8 cellular contexts compared by ENCODE assay signal in the genomic region with DNA sequence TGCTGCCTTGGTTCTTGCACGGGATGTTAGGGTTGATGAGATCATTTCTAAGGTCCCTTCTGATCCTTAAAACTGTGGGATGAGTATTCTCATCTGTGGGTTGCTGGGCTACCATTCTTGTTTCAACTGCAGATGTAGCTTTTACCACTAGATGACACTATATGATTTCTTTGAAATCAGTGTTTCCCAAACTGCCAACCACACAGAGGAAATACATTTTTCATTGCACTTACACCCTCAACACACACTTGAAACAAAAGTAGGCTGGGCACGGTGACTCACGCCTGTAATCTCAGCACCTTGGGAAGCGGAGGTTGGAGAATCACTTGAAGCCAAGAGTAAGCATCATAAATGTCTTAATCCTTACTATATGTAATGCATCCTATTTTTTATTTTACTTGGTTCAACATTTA. TPM values are rescaled to one million over a fixed set of nuclear protein-coding genes. Genes with fewer than 3 reads are reported as not detected.
DNase-seq lines count a peak whose midpoint lies in the region; ATAC-seq, FAIRE-seq and TF ChIP-seq lines count a peak whose summit lies in the region.

No MANE protein-coding gene starts in this region.

- H3K23ac ChIP-seq in IMR-90 (ENCODE audit: low read depth, low read length) (no peak overlapping the region), H1 (ENCODE audit: insufficient read length) (no peak overlapping the region)

- TF ChIP-seq RAD21 in IMR-90 (IDR thresholded peaks at IDR 0.05; ENCODE audit: low read length): peak; percentile 75
- peak; percentile 42 to 51 for TF ChIP-seq RAD21 in H1 (IDR thresholded peaks at IDR 0.05 in 1 of 2, conservative IDR thresholded peaks at IDR 0.05 in 1 of 2; ENCODE audit: low read depth in 2 of 2, low read length in 2 of 2)

- H2BK15ac ChIP-seq in IMR-90 (ENCODE audit: low read depth, low read length) (no peak overlapping the region), H1 (ENCODE audit: low read length) (no peak overlapping the region)

- no peaks in the 10 kb centered on the region for H3K23me2 ChIP-seq in H1 (ENCODE audit: low read depth, low read length)

- DNase-seq in D721Med (ENCODE audit: insufficient read length, low spot score) (no peak), IMR-90 (peak; percentile 91), H1 (ENCODE audit: low read depth in 1 of 2, low spot score in 2 of 2) (no peak), neural crest cell (ENCODE audit: low read depth, low spot score) (no peak), mesenteric fat pad (ENCODE audit: low spot score) (no peak)
- peak; percentile 66 for DNase-seq in T-helper 2 cell treated with Interferon-gamma antibody and Interleukin-4, amounts not matched to agents 5 μg/mL and 100 μg/mL, for 36 hours (ENCODE audit: low spot score)

- H3K56ac ChIP-seq in IMR-90 (ENCODE audit: extremely low read depth, insufficient read depth, low read length) (no peak overlapping the region), H1 (replicated peaks; ENCODE audit: insufficient read length, low read depth, low read length) (no peak overlapping the region)

- no peak for FAIRE-seq in D721Med (lab: Jason Lieb, UNC)
- FAIRE-seq in H1 (lab: Jason Lieb, UNC): no peak

- peaks cover 0 to 29% of the 10 kb centered on the region in 2 experiments; a peak in 2 of 4 replicates for H3K79me2 ChIP-seq in H1 (ENCODE audit: control insufficient read depth in 1 of 2, insufficient read depth in 2 of 2, low read length in 2 of 2)

- H3K36me3 Mint-ChIP-seq in T-helper 2 cell treated with Interferon-gamma antibody and Interleukin-4, amounts not matched to agents 5 μg/mL and 100 μg/mL, for 36 hours (ENCODE audit: low read depth): peaks cover 9% of the 10 kb centered on the region
- no peaks in the 10 kb centered on the region for H3K36me3 Mint-ChIP-seq in neural crest cell (ENCODE audit: low read depth)

- H3K79me1 ChIP-seq in IMR-90 (ENCODE audit: low read depth in 1 of 2, low read length in 2 of 2): peaks cover 19 to 35% of the 10 kb centered on the region in 2 experiments
- H3K79me1 ChIP-seq in H1 (ENCODE audit: low read depth, low read length): peaks cover 3% of the 10 kb centered on the region; the same call in 1 of the 2 replicates

- no peak overlapping the region for H3K9ac ChIP-seq in IMR-90 (ENCODE audit: low read depth, low read length)
- H3K9ac ChIP-seq in H1 (replicated peaks in 1 of 4; ENCODE audit: extremely low read depth in 1 of 4, low read depth in 3 of 4, low read length in 3 of 4): no peak overlapping the region

- no peaks in the 10 kb centered on the region for H3K27me3 Mint-ChIP-seq in T-helper 2 cell treated with Interferon-gamma antibody and Interleukin-4, amounts not matched to agents 5 μg/mL and 100 μg/mL, for 36 hours (ENCODE audit: low read depth)
- no peaks in the 10 kb centered on the region for H3K27me3 Mint-ChIP-seq in neural crest cell (ENCODE audit: low read depth)

- H3K4me3 Mint-ChIP-seq in T-helper 2 cell treated with Interferon-gamma antibody and Interleukin-4, amounts not matched to agents 5 μg/mL and 100 μg/mL, for 36 hours: no peak overlapping the region
- H3K4me3 Mint-ChIP-seq in neural crest cell: no peak overlapping the region

- H3K4me1 ChIP-seq in IMR-90 (ENCODE audit: control insufficient read depth, insufficient read depth, low read length) (peaks cover 5% of the 10 kb centered on the region), H1 (replicated peaks in 1 of 4; ENCODE audit: control insufficient read depth in 3 of 4, insufficient read depth in 4 of 4, low read length in 3 of 4) (no peaks in the 10 kb centered on the region)

- H2BK12ac ChIP-seq in H1 (ENCODE audit: low read depth, low read length): no peak overlapping the region

- peak overlapping the region; percentile 49 for H3K4ac ChIP-seq in IMR-90 (ENCODE audit: low read depth, low read length)
- no peak overlapping the region for H3K4ac ChIP-seq in H1 (replicated peaks; ENCODE audit: insufficient read length, low read depth, low read length)

- peaks cover 4% of the 10 kb centered on the region; the same call in 1 of the 2 replicates for H3K9me1 ChIP-seq in IMR-90 (ENCODE audit: insufficient read depth, low read length)

- H4K91ac ChIP-seq in IMR-90 (ENCODE audit: insufficient read depth, low read depth, low read length) (no peak overlapping the region), H1 (replicated peaks; ENCODE audit: insufficient read length, low read length) (no peak overlapping the region)

- H2BK120ac ChIP-seq in IMR-90 (ENCODE audit: low read depth, low read length): no peak overlapping the region
- no peak overlapping the region for H2BK120ac ChIP-seq in H1 (replicated peaks; ENCODE audit: low read depth, low read length)

- no CpG with 5 or more reads among the region's 4 CpGs for WGBS in IMR-90 (ENCODE audit: extremely low coverage in 2 of 2, insufficient read length in 1 of 2), 2 experiments
- WGBS in H1 (ENCODE audit: extremely low coverage in 1 of 2, insufficient coverage in 1 of 2, insufficient read length in 1 of 2, insufficient replicate concordance in 2 of 2, low coverage in 1 of 2, low lambda C conversion rate in 2 of 2, missing lambda C conversion rate in 1 of 2), 2 experiments: 94% methylated on average over 4 of the region's 4 CpGs; no CpG with 5 or more reads in 1 of the 2 experiments

- H3K4me1 Mint-ChIP-seq in T-helper 2 cell treated with Interferon-gamma antibody and Interleukin-4, amounts not matched to agents 5 μg/mL and 100 μg/mL, for 36 hours (ENCODE audit: low read depth): peaks cover 17% of the 10 kb centered on the region
- no peaks in the 10 kb centered on the region for H3K4me1 Mint-ChIP-seq in neural crest cell

- H3K27ac ChIP-seq in IMR-90 (ENCODE audit: insufficient read depth, low read length): no peak overlapping the region
- no peak overlapping the region for H3K27ac ChIP-seq in H1 (ENCODE audit: low read depth, low read length)

- peak; percentile 93 for ATAC-seq in IMR-90 (ENCODE audit: low read depth)
- ATAC-seq in HG03565 (IDR thresholded peaks at IDR 0.05; ENCODE audit: unreplicated experiment): no peak
- ATAC-seq in GM18505 (IDR thresholded peaks at IDR 0.05; ENCODE audit: unreplicated experiment): no peak

- H2AFZ ChIP-seq in IMR-90 (replicated peaks; ENCODE audit: low read length, poor library complexity) (no peak overlapping the region), H1 (ENCODE audit: low read length) (no peak overlapping the region)

- no TSS peak for BruUV-seq in IMR-90 (replicated peaks; lab: Mats Ljungman, UMichigan)

- no peaks in the 10 kb centered on the region for H3K9me3 Mint-ChIP-seq in T-helper 2 cell treated with Interferon-gamma antibody and Interleukin-4, amounts not matched to agents 5 μg/mL and 100 μg/mL, for 36 hours
- no peaks in the 10 kb centered on the region for H3K9me3 Mint-ChIP-seq in neural crest cell

- H4K20me1 ChIP-seq in IMR-90 (ENCODE audit: insufficient read depth, low read length) (peaks cover 17% of the 10 kb centered on the region), H1 (replicated peaks in 1 of 2; ENCODE audit: control insufficient read depth in 1 of 2, insufficient read depth in 2 of 2, low read length in 2 of 2) (peaks cover 0 to 13% of the 10 kb centered on the region in 2 experiments)

- H3K9me3 ChIP-seq in IMR-90 (ENCODE audit: control insufficient read depth, insufficient read depth, low read length) (no peaks in the 10 kb centered on the region), H1 (ENCODE audit: insufficient read depth in 2 of 2, low read depth in 1 of 2, low read length in 1 of 2) (no peaks in the 10 kb centered on the region)

- H3K4me3 ChIP-seq in IMR-90 (ENCODE audit: insufficient read depth, low read depth, low read length): no peak overlapping the region
- H3K4me3 ChIP-seq in H1 (ENCODE audit: extremely low read depth in 1 of 4, insufficient read depth in 2 of 4, low read depth in 3 of 4, low read length in 4 of 4): no peak overlapping the region

- H2AK9ac ChIP-seq in IMR-90 (replicated peaks; ENCODE audit: low read depth, low read length, poor library complexity): no peak overlapping the region

- no peak overlapping the region for H4K8ac ChIP-seq in IMR-90 (ENCODE audit: low read depth in 2 of 2, low read length in 2 of 2)
- no peak overlapping the region for H4K8ac ChIP-seq in H1 (ENCODE audit: extremely low read depth, insufficient read depth, low read length)

- 0 out of 2 replicates have a peak overlapping the region, but pooled peaks have one; percentile 16 for H3K14ac ChIP-seq in IMR-90 (replicated peaks; ENCODE audit: low read depth, low read length)
- H3K14ac ChIP-seq in H1 (ENCODE audit: insufficient read length): no peak overlapping the region

- in situ Hi-C loops in IMR-90 (cut with MboI; ENCODE audit: low sequenced_read_pairs): loop anchor here (5.0 to 10.0 kb wide), 2 partner anchors 75 to 98 kb away; no protein-coding TSS in a partner anchor

- 0 out of 2 replicates have a peak overlapping the region, but pooled peaks have one; percentile 37 for H2AK5ac ChIP-seq in IMR-90 (ENCODE audit: low read depth, low read length)
- H2AK5ac ChIP-seq in H1 (ENCODE audit: low read depth, low read length): no peak overlapping the region

- POLR2A ChIA-PET in IMR-90 (lab: Charles Lee; ENCODE audit: unreplicated experiment): no interaction called here
- POLR2A ChIA-PET in H1 (lab: Charles Lee; ENCODE audit: partially characterized antibody): interaction anchor here (1.2 kb wide), 1 partner anchor 10 kb away, joined by 5 read pairs; no protein-coding TSS in a partner anchor

- intact Hi-C loops in IMR-90 (cut with micrococcal nuclease): loop anchor here (1.0 to 2.0 kb wide), 2 partner anchors 72 to 98 kb away; no protein-coding TSS in a partner anchor

- no peak overlapping the region for H3K18ac ChIP-seq in IMR-90 (ENCODE audit: low read depth, low read length)
- H3K18ac ChIP-seq in H1 (ENCODE audit: extremely low read depth, low read length): no peak overlapping the region

- H2BK5ac ChIP-seq in IMR-90 (ENCODE audit: low read depth, low read length, poor library complexity, severe bottlenecking) (no peak overlapping the region), H1 (ENCODE audit: low read depth, low read length) (no peak overlapping the region)

- TF ChIP-seq EP300 in H1 (IDR thresholded peaks at IDR 0.05; ENCODE audit: borderline replicate concordance in 1 of 2, low read depth in 2 of 2, low read length in 2 of 2): no peak

- CTCF ChIA-PET in IMR-90 (lab: Yijun Ruan, JAX): interaction anchor here (1.3 kb wide), 1 partner anchor 24 kb away, joined by 3 read pairs; no protein-coding TSS in a partner anchor
- CTCF ChIA-PET in H1 (lab: Charles Lee; ENCODE audit: partially characterized antibody): interaction anchor here (1.0 to 1.8 kb wide), 6 partner anchors 12 to 98 kb away, joined by 3 to 6 read pairs (median 3); no protein-coding TSS in a partner anchor

- 0 out of 2 replicates have a peak overlapping the region, but pooled peaks have one; percentile 6 for H2BK20ac ChIP-seq in IMR-90 (ENCODE audit: low read depth, low read length)
- H2BK20ac ChIP-seq in H1 (ENCODE audit: low read length): no peak overlapping the region

- H3K27me3 ChIP-seq in IMR-90 (ENCODE audit: control insufficient read depth, insufficient read depth, low read length): no peaks in the 10 kb centered on the region
- peaks cover 0 to 1% (median 0%) of the 10 kb centered on the region in 4 experiments; a peak in 1 of 7 replicates for H3K27me3 ChIP-seq in H1 (replicated peaks in 1 of 4; ENCODE audit: control insufficient read depth in 3 of 4, extremely low read depth in 1 of 4, insufficient read depth in 3 of 4, low read length in 3 of 4)

- H3K36me3 ChIP-seq in IMR-90 (ENCODE audit: control insufficient read depth, insufficient read depth, low read length): peaks cover 5% of the 10 kb centered on the region
- H3K36me3 ChIP-seq in H1 (ENCODE audit: control insufficient read depth in 2 of 4, insufficient read depth in 4 of 4, low read length in 3 of 4): peaks cover 3 to 24% (median 6%) of the 10 kb centered on the region in 4 experiments; a peak in 6 of 8 replicates

- no peak overlapping the region for H3K4me2 ChIP-seq in IMR-90 (ENCODE audit: low read depth, low read length)
- H3K4me2 ChIP-seq in H1 (ENCODE audit: insufficient read depth in 1 of 2, low read depth in 2 of 2, low read length in 2 of 2): no peak overlapping the region

- TF ChIP-seq CTCF in D721Med (IDR thresholded peaks at IDR 0.05; ENCODE audit: insufficient read depth, missing control alignments): peak; percentile 34
- TF ChIP-seq CTCF in IMR-90 (conservative IDR thresholded peaks at IDR 0.05; ENCODE audit: low read depth, low read length): peak; percentile 85
- peak in 2 of 3 experiments; percentile 6 to 56; a peak in 2 of 4 replicates for TF ChIP-seq CTCF in H1 (IDR thresholded peaks at IDR 0.05; ENCODE audit: control extremely low read depth in 1 of 3, insufficient read depth in 1 of 3, low read depth in 1 of 3, low read length in 3 of 3)
- TF ChIP-seq CTCF in neural crest cell (conservative IDR thresholded peaks at IDR 0.05): peak; percentile 65

- H3K27ac Mint-ChIP-seq in T-helper 2 cell treated with Interferon-gamma antibody and Interleukin-4, amounts not matched to agents 5 μg/mL and 100 μg/mL, for 36 hours: peak overlapping the region; percentile 1
- H3K27ac Mint-ChIP-seq in neural crest cell (ENCODE audit: unreplicated experiment): no peak overlapping the region

- dilution Hi-C loops in IMR-90 (cut with HindIII; ENCODE audit: low sequenced_read_pairs, unreplicated experiment): no loop called here

- H4K5ac ChIP-seq in IMR-90 (ENCODE audit: low read depth, low read length) (no peak overlapping the region), H1 (ENCODE audit: insufficient read length, low read depth, low read length) (no peak overlapping the region)

- TF ChIP-seq POLR2A in IMR-90 (IDR thresholded peaks at IDR 0.05; ENCODE audit: low read depth, low read length) (no peak), H1 (IDR thresholded peaks at IDR 0.05; ENCODE audit: control extremely low read depth in 1 of 2, low read depth in 2 of 2, low read length in 2 of 2) (no peak), GM18505 (IDR thresholded peaks at IDR 0.05; ENCODE audit: borderline replicate concordance, extremely low read depth, insufficient read depth, insufficient read length) (no peak)

RNA-seq across cellular contexts. Expression of a gene that starts 15.3 kb away (rescaled TPM):
- total RNA-seq in IMR-90 (2012; rRNA removed): 60.0 and 60.4 TPM in 2 replicates
- polyA plus RNA-seq in IMR-90 (2012; rRNA removed): 30.5 and 33.1 TPM in 2 replicates
- 19.3 and 26.9 TPM in 2 replicates for polyA plus RNA-seq in IMR-90 (2012; cell fraction: cytosol; rRNA removed)
- polyA plus RNA-seq in IMR-90 (2012; cell fraction: nucleus; rRNA removed; ENCODE audit: low replicate concordance): 12.0 and 37.3 TPM in 2 replicates
- total RNA-seq in H1 (2021; fragmentation: NEBNext Ultra II Directional; extraction: Animal tissue kit (Norgen Biotek cat#: 25700)): 80.8 and 81.1 TPM in 2 replicates
- polyA plus RNA-seq in H1 (2011; rRNA removed): 45.0 and 61.0 TPM in 2 replicates
- polyA plus RNA-seq in H1 (2011; cell fraction: cytosol; rRNA removed): 55.4 TPM
- 41.0 TPM for polyA plus RNA-seq in H1 (2011; cell fraction: nucleus; rRNA removed)
- polyA plus RNA-seq in H1 (2012, experiment 1 of 2): 84.6 to 114 TPM (median 102 TPM) in 4 replicates
- polyA plus RNA-seq in H1 (2012, experiment 2 of 2): 60.3 TPM
- polyA plus RNA-seq in H1 (2013, experiment 1 of 2): 55.3 TPM
- polyA plus RNA-seq in H1 (2013, experiment 2 of 2): 56.1 TPM
- polyA minus RNA-seq in H1 (2011; rRNA and poly(A)+ RNA removed): 62.4 and 70.1 TPM in 2 replicates
- 51.8 TPM for polyA minus RNA-seq in H1 (2011; cell fraction: cytosol; rRNA and poly(A)+ RNA removed)
- 53.0 TPM for polyA minus RNA-seq in H1 (2011; cell fraction: nucleus; rRNA and poly(A)+ RNA removed)
- 49.9 and 52.2 TPM in 2 replicates for total RNA-seq in neural crest cell
- total RNA-seq in mesenteric fat pad: 27.7 TPM

Comparison
In these comparisons a context has a peak if more than half of its experiments do, and no peak if none do; other contexts are left out.
1. DNase-seq: peak in IMR-90 (single experiment) and T-helper 2 cell treated with Interferon-gamma antibody and Interleukin-4, amounts not matched to agents 5 μg/mL and 100 μg/mL, for 36 hours (single experiment); none in D721Med (single experiment), H1 (0 of 2), neural crest cell (single experiment) and mesenteric fat pad (single experiment).
2. CTCF ChIP-seq: peak in every context shown above with its lines; median percentile 85 in IMR-90; 65 in neural crest cell; 34 in D721Med; 31 in H1.